ENCODE assay signal across 17 cellular contexts in genomic region chr5:14662721-14663120, GRCh38. TPM values are rescaled to one million over a fixed set of nuclear protein-coding genes. Genes with fewer than 3 reads are reported as not detected.
DNase-seq lines count a peak whose midpoint lies in the region; ATAC-seq and TF ChIP-seq lines count a peak whose summit lies in the region.
"Had no signal": no experiment of that assay in that cellular context is flagged by ENCODE, and none has a peak within 500 bp of the region (broad histone marks: within the 10 kb centered on the region; RNA-seq: fewer than 3 reads in every experiment).

No MANE protein-coding gene starts in this region.

- TF ChIP-seq CTCF in GM12865 (IDR thresholded peaks at IDR 0.05; ENCODE audit: insufficient read depth, low read depth, low read length, missing control alignments), result no peak
- TF ChIP-seq CTCF in nephron (IDR thresholded peaks at IDR 0.05; ENCODE audit: unreplicated experiment in 3 of 3), result no peak
- no peak for TF ChIP-seq CTCF in dorsolateral prefrontal cortex (IDR thresholded peaks at IDR 0.05 in 54 of 56, conservative IDR thresholded peaks at IDR 0.05 in 2 of 56; ENCODE audit: low read depth in 1 of 56, partially characterized antibody in 56 of 56)
- no peak for TF ChIP-seq CTCF in GM20000 (IDR thresholded peaks at IDR 0.05; ENCODE audit: extremely low read depth, missing control alignments)

- peaks cover 21% of the 10 kb centered on the region for H3K36me3 Mint-ChIP-seq in activated CD4-positive, alpha-beta T cell treated with anti-CD3 and anti-CD28 coated beads for 36 hours (ENCODE audit: low read depth)
- H3K36me3 Mint-ChIP-seq in activated naive CD8-positive, alpha-beta T cell treated with anti-CD3 and anti-CD28 coated beads, Interleukin-2, amount 50 U/mL, for 24 hours (ENCODE audit: low read depth), result peaks cover 23% of the 10 kb centered on the region
- H3K36me3 Mint-ChIP-seq in nephron (ENCODE audit: low read depth), result peaks cover under 1% of the 10 kb centered on the region

- POLR2A ChIA-PET in activated CD4-positive, alpha-beta T cell treated with anti-CD3 and anti-CD28 coated beads for 36 hours (lab: Charles Lee), result no interaction called here

- H3K27ac ChIP-seq in dorsolateral prefrontal cortex, result no peak overlapping the region
- H3K27ac ChIP-seq: SK-N-MC had no signal

- peaks cover 53% of the 10 kb centered on the region for H3K4me1 Mint-ChIP-seq in activated CD4-positive, alpha-beta T cell treated with anti-CD3 and anti-CD28 coated beads for 36 hours
- H3K4me1 Mint-ChIP-seq in activated naive CD8-positive, alpha-beta T cell treated with anti-CD3 and anti-CD28 coated beads, Interleukin-2, amount 50 U/mL, for 24 hours, result peaks cover 76% of the 10 kb centered on the region
- H3K4me1 Mint-ChIP-seq in nephron, result peaks cover 30% of the 10 kb centered on the region

- intact Hi-C loops in activated CD4-positive, alpha-beta T cell treated with anti-CD3 and anti-CD28 coated beads for 36 hours (cut with DNase I, micrococcal nuclease), result loop anchor here (10.0 kb wide), 2 partner anchors 518 to 648 kb away; partner anchors contain the start of gene TRIO (in 1 of the 2)
- intact Hi-C loops in dorsolateral prefrontal cortex (cut with DNase I), result loop anchor here in 1 of 2 donors (5.0 to 10.0 kb wide), 2 partner anchors 210 to 518 kb away; partner anchors contain the start of genes ANKH and TRIO

- H3K9me3 Mint-ChIP-seq in activated CD4-positive, alpha-beta T cell treated with anti-CD3 and anti-CD28 coated beads for 36 hours (ENCODE audit: low read depth), result peaks cover 2% of the 10 kb centered on the region
- peaks cover 4% of the 10 kb centered on the region for H3K9me3 Mint-ChIP-seq in activated naive CD8-positive, alpha-beta T cell treated with anti-CD3 and anti-CD28 coated beads, Interleukin-2, amount 50 U/mL, for 24 hours
- H3K9me3 Mint-ChIP-seq in nephron, result no peaks in the 10 kb centered on the region

- CTCF ChIA-PET in activated CD4-positive, alpha-beta T cell treated with anti-CD3 and anti-CD28 coated beads for 36 hours (lab: Charles Lee), result interaction anchor here (1.9 kb wide), 1 partner anchor 14 kb away, joined by 10 read pairs; no protein-coding TSS in a partner anchor

- H3K4me3 ChIP-seq in GM12865 (ENCODE audit: low read depth, low read length), result peak overlapping the region; percentile 66
- H3K4me3 ChIP-seq in dorsolateral prefrontal cortex, result peak overlapping the region in 7 of 59 donors; percentile 69 to 86 (median 78)
- H3K4me3 ChIP-seq: hepatocyte had no signal

- H3K27me3 Mint-ChIP-seq in activated CD4-positive, alpha-beta T cell treated with anti-CD3 and anti-CD28 coated beads for 36 hours, result no peaks in the 10 kb centered on the region
- no peaks in the 10 kb centered on the region for H3K27me3 Mint-ChIP-seq in activated naive CD8-positive, alpha-beta T cell treated with anti-CD3 and anti-CD28 coated beads, Interleukin-2, amount 50 U/mL, for 24 hours
- no peaks in the 10 kb centered on the region for H3K27me3 Mint-ChIP-seq in nephron (ENCODE audit: low read depth)

- H3K27ac Mint-ChIP-seq in activated CD4-positive, alpha-beta T cell treated with anti-CD3 and anti-CD28 coated beads for 36 hours, result no peak overlapping the region
- H3K27ac Mint-ChIP-seq in activated naive CD8-positive, alpha-beta T cell treated with anti-CD3 and anti-CD28 coated beads, Interleukin-2, amount 50 U/mL, for 24 hours, result no peak overlapping the region
- no peak overlapping the region for H3K27ac Mint-ChIP-seq in nephron

- ATAC-seq in activated CD4-positive, alpha-beta T cell treated with anti-CD3 and anti-CD28 coated beads for 36 hours, result no peak
- ATAC-seq in activated naive CD8-positive, alpha-beta T cell treated with anti-CD3 and anti-CD28 coated beads, Interleukin-2, amount 50 U/mL, for 24 hours, result no peak
- no peak for ATAC-seq in HG02623 (IDR thresholded peaks at IDR 0.05; ENCODE audit: unreplicated experiment)
- ATAC-seq: psoas muscle had no signal

- peak overlapping the region; percentile 95 for H3K4me3 Mint-ChIP-seq in activated CD4-positive, alpha-beta T cell treated with anti-CD3 and anti-CD28 coated beads for 36 hours
- peak overlapping the region; percentile 92 for H3K4me3 Mint-ChIP-seq in activated naive CD8-positive, alpha-beta T cell treated with anti-CD3 and anti-CD28 coated beads, Interleukin-2, amount 50 U/mL, for 24 hours
- H3K4me3 Mint-ChIP-seq in nephron, result peak overlapping the region in 2 of 3 experiments; percentile 94 to 97

- DNase-seq in activated CD4-positive, alpha-beta T cell treated with anti-CD3 and anti-CD28 coated beads for 36 hours, result no peak
- DNase-seq in activated CD4-positive, alpha-beta T cell treated with anti-CD3 and anti-CD28 coated beads for 1 hour, result no peak
- DNase-seq in GM12865 (ENCODE audit: low read depth) (no peak), dorsolateral prefrontal cortex (no peak), GM20000 (ENCODE audit: low spot score) (no peak)
- DNase-seq in activated naive CD8-positive, alpha-beta T cell treated with anti-CD3 and anti-CD28 coated beads, Interleukin-2, amount 50 U/mL, for 24 hours, result no peak
- DNase-seq: Caco-2; GDM1; NCI-H1694; NCI-H510A; psoas muscle; stimulated activated CD4-positive, alpha-beta T cell treated with anti-CD3 and anti-CD28 coated beads, Interleukin-15, amount 100 ng/mL, for 24 hours; testis had no signal

- H3K27me3 ChIP-seq in dorsolateral prefrontal cortex, result no peaks in the 10 kb centered on the region
- H3K27me3 ChIP-seq: hepatocyte, testis had no signal

RNA-seq across cellular contexts. Expression of gene OTULIN, which starts 1.8 kb away (rescaled TPM):
- 10 to 100 TPM; 48.0 to 48.2 TPM for total RNA-seq in activated CD4-positive, alpha-beta T cell treated with anti-CD3 and anti-CD28 coated beads for 36 hours
- total RNA-seq in dorsolateral prefrontal cortex, result 10 to 100 TPM; 14.9 to 36.1 (median 22.3) TPM
